In the genomic region with DNA sequence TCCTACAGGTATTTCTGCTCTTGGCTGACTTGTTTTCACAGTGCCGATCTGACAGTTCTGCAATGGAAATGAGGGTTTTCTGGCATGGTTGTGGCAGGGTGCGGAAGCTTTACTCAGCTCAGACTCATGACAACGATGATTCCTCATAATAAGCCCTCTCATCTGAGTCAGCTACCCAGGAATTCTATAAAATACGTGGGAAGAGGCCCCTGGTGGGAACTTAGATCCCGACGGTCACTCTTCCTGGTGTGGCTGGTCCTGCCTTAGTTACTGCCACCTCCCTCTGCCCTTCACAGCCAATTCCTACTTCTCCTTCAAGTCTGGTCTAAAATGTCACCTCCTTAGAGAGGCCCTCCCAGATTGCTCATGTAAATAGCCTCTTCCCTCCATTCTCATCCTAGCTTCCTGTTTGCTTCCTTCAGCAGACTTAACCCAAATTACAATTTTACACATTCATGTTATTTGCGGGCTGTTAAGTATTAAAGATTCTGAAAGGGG, we compare ENCODE assay signal across 9 cellular contexts.
DNase-seq lines count a peak whose midpoint lies in the region; ATAC-seq and TF ChIP-seq lines count a peak whose summit lies in the region.
"Had no signal": no experiment of that assay in that cellular context is flagged by ENCODE, and none has a peak within 500 bp of the region (broad histone marks: within the 10 kb centered on the region; RNA-seq: fewer than 3 reads in every experiment).

No MANE protein-coding gene starts in this region.

- H3K27ac Mint-ChIP-seq in nephron: peak overlapping the region; percentile 92 to 97 (median 95)

- H3K9me3 Mint-ChIP-seq in nephron: no peaks in the 10 kb centered on the region

- H3K27me3 Mint-ChIP-seq in nephron (ENCODE audit: low read depth): peaks cover 7% of the 10 kb centered on the region

- H3K36me3 Mint-ChIP-seq in nephron (ENCODE audit: low read depth): no peaks in the 10 kb centered on the region

- H3K36me3 ChIP-seq in OCI-LY3 (replicated peaks; ENCODE audit: low read depth, low read length): no peaks in the 10 kb centered on the region
- H3K36me3 ChIP-seq in esophagus (ENCODE audit: control insufficient read depth in 2 of 2, insufficient read depth in 2 of 2, low read length in 1 of 2): no peaks in the 10 kb centered on the region

- peaks cover 16% of the 10 kb centered on the region for H3K27me3 ChIP-seq in OCI-LY3 (ENCODE audit: low read depth, low read length)
- H3K27me3 ChIP-seq in esophagus (ENCODE audit: control insufficient read depth in 1 of 2, insufficient read depth in 2 of 2, low read length in 2 of 2): no peaks in the 10 kb centered on the region

- POLR2A ChIA-PET in AG04449 (lab: Yijun Ruan, JAX): interaction anchor here (0.7 to 2.1 kb wide), 4 partner anchors 10 to 73 kb away, joined by 4 to 10 read pairs (median 4); no protein-coding TSS in a partner anchor

- 22 to 48% methylated on average over 7 of the region's 7 CpGs for WGBS in esophagus, 2 donors

- H2AFZ ChIP-seq in OCI-LY3 (ENCODE audit: low read depth, low read length): no peak overlapping the region

- CTCF ChIA-PET in AG04449 (lab: Yijun Ruan, JAX): interaction anchor here (1.1 to 1.2 kb wide), 2 partner anchors 11 to 178 kb away, joined by 3 read pairs; no protein-coding TSS in a partner anchor

- H3K4me3 ChIP-seq in AG04449 (ENCODE audit: low read depth, low read length): peak overlapping the region; percentile 3; the same call in 1 of the 2 replicates
- peak overlapping the region; percentile 38 for H3K4me3 ChIP-seq in OCI-LY3 (ENCODE audit: low read length)
- H3K4me3 ChIP-seq in esophagus (ENCODE audit: low read depth in 1 of 2, low read length in 2 of 2): no peak overlapping the region

- H3K4me2 ChIP-seq in OCI-LY3 (ENCODE audit: low read length): peak overlapping the region; percentile 64

- H3K9ac ChIP-seq in OCI-LY3 (ENCODE audit: low read length): no peak overlapping the region; the same call in 1 of the 2 replicates

- peak overlapping the region; percentile 18 to 54 (median 47) for H3K4me3 Mint-ChIP-seq in nephron

- TF ChIP-seq CTCF in AG04449 (IDR thresholded peaks at IDR 0.05; ENCODE audit: insufficient read depth, low read length, missing control alignments) (no peak), OCI-LY3 (IDR thresholded peaks at IDR 0.05; ENCODE audit: low read depth, low read length) (no peak), nephron (IDR thresholded peaks at IDR 0.05; ENCODE audit: unreplicated experiment in 3 of 3) (no peak)

- no peaks in the 10 kb centered on the region for H3K79me2 ChIP-seq in OCI-LY3 (ENCODE audit: low read length)

- DNase-seq in AG04449 (ENCODE audit: low read depth, low spot score): peak; percentile 90
- no peak for DNase-seq in stimulated activated CD4-positive, alpha-beta T cell treated with anti-CD3 and anti-CD28 coated beads, Interleukin-2, amount 100 ng/mL, for 48 hours
- DNase-seq in activated CD4-positive, alpha-beta T cell treated with anti-CD3 and anti-CD28 coated beads for 4 hours: no peak
- DNase-seq: NCI-H2081 treated with DMSO at 0.1 percent for 48 hours had no signal

- peaks cover 54% of the 10 kb centered on the region for H3K4me1 ChIP-seq in OCI-LY3 (ENCODE audit: low read length)
- H3K4me1 ChIP-seq in esophagus (ENCODE audit: control insufficient read depth in 2 of 2, insufficient read depth in 2 of 2, low read length in 1 of 2): peaks cover 0 to 10% of the 10 kb centered on the region in 2 donors

- H3K9me3 ChIP-seq in OCI-LY3 (ENCODE audit: insufficient read depth, low read length): no peaks in the 10 kb centered on the region
- H3K9me3 ChIP-seq in esophagus (ENCODE audit: control insufficient read depth in 2 of 2, insufficient read depth in 1 of 2, low read depth in 1 of 2, low read length in 1 of 2): no peaks in the 10 kb centered on the region

- H4K20me1 ChIP-seq in OCI-LY3 (ENCODE audit: insufficient read depth, low read length): no peaks in the 10 kb centered on the region

- H3K27ac ChIP-seq in OCI-LY3 (ENCODE audit: low read length): peak overlapping the region; percentile 37
- H3K27ac ChIP-seq in esophagus (ENCODE audit: low read depth in 2 of 2, low read length in 1 of 2): peak overlapping the region; percentile 60 to 74

- peaks cover 33% of the 10 kb centered on the region for H3K4me1 Mint-ChIP-seq in nephron

- no peak for ATAC-seq in HG03280 (IDR thresholded peaks at IDR 0.05; ENCODE audit: unreplicated experiment)
- no peak for ATAC-seq in HG03442 (IDR thresholded peaks at IDR 0.05; ENCODE audit: unreplicated experiment)

Comparison
In these comparisons a context has a peak if more than half of its experiments do, and no peak if none do; other contexts are left out.
1. H3K4me3 ChIP-seq: peak in AG04449 (single experiment) and OCI-LY3 (single experiment); none in esophagus (0 of 2).